In genomic region chr1:51312718-51313117, GRCh38 we compare ENCODE assay signal across 21 cellular contexts. TPM values are rescaled to one million over a fixed set of nuclear protein-coding genes. Genes with fewer than 3 reads are reported as not detected.
"Had no signal": no experiment of that assay in that cellular context is flagged by ENCODE, and none has a peak within 500 bp of the region (broad histone marks: within the 10 kb centered on the region; RNA-seq: fewer than 3 reads in every experiment).

No MANE protein-coding gene starts in this region.

- H3K36me3 ChIP-seq: gastrocnemius medialis, right atrium auricular region, sigmoid colon, suprapubic skin, thyroid gland, vagina had no signal

- H3K27me3 ChIP-seq: dorsolateral prefrontal cortex, gastrocnemius medialis, right atrium auricular region, sigmoid colon, suprapubic skin, thyroid gland, vagina had no signal

- H3K4me3 Mint-ChIP-seq: immature natural killer cell; naive thymus-derived CD8-positive, alpha-beta T cell; type B pancreatic cell had no signal

- H3K4me3 ChIP-seq: dorsolateral prefrontal cortex, gastrocnemius medialis, mucosa of descending colon, right atrium auricular region, sigmoid colon, skin epidermis, suprapubic skin, thyroid gland, vagina had no signal

- FAIRE-seq: endometrium, keratinocyte had no signal

- H3K4me1 Mint-ChIP-seq: immature natural killer cell had no signal

- DNase-seq: cortex of kidney; effector CD8-positive, alpha-beta T cell; gastrocnemius medialis; immature natural killer cell; left ventricle myocardium superior; sigmoid colon; stimulated activated CD4-positive, alpha-beta T cell treated with anti-CD3 and anti-CD28 coated beads, Interleukin-2, amount 100 ng/mL, for 24 hours; stimulated activated CD4-positive, alpha-beta T cell treated with anti-CD3 and anti-CD28 coated beads, Interleukin-4, amount 100 ng/mL, for 4 hours; stimulated activated naive CD8-positive, alpha-beta T cell treated with anti-CD3 and anti-CD28 coated beads, Interleukin-15, Interleukin-2, amounts not matched to agents 100 U/mL and 50 U/mL, for 24 hours; thyroid gland had no signal

- H3K27me3 Mint-ChIP-seq: naive thymus-derived CD8-positive, alpha-beta T cell; type B pancreatic cell had no signal

- ATAC-seq: esophagus mucosa; gastrocnemius medialis; left ventricle myocardium superior; mucosa of descending colon; naive thymus-derived CD8-positive, alpha-beta T cell; stimulated activated naive CD8-positive, alpha-beta T cell treated with anti-CD3 and anti-CD28 coated beads, Interleukin-15, Interleukin-2, amounts not matched to agents 100 U/mL and 50 U/mL, for 24 hours had no signal

- H3K9me3 ChIP-seq: gastrocnemius medialis, mucosa of descending colon, right atrium auricular region, sigmoid colon, suprapubic skin, thyroid gland, vagina had no signal

- H3K36me3 Mint-ChIP-seq: naive thymus-derived CD8-positive, alpha-beta T cell; type B pancreatic cell had no signal

- H3K27ac ChIP-seq: dorsolateral prefrontal cortex, gastrocnemius medialis, right atrium auricular region, sigmoid colon, suprapubic skin, thyroid gland had no signal

- H3K9me3 Mint-ChIP-seq: immature natural killer cell; naive thymus-derived CD8-positive, alpha-beta T cell; type B pancreatic cell had no signal

- H3K27ac Mint-ChIP-seq: immature natural killer cell had no signal

- H3K4me1 ChIP-seq: gastrocnemius medialis, right atrium auricular region had no signal

RNA-seq across cellular contexts. Expression of gene TTC39A, which starts 17.6 kb away (rescaled TPM):
- total RNA-seq: naive thymus-derived CD8-positive, alpha-beta T cell had no signal
- polyA plus RNA-seq: immature natural killer cell had no signal
